Comparison of ENCODE assay signal across 21 cellular contexts in genomic region chr17:64161380-64161779, GRCh38.
"Had no signal": no experiment of that assay in that cellular context is flagged by ENCODE, and none has a peak within 500 bp of the region (broad histone marks: within the 10 kb centered on the region; RNA-seq: fewer than 3 reads in every experiment).

No MANE protein-coding gene starts in this region.

- H3K27ac ChIP-seq: ovary, right lobe of liver, suprapubic skin had no signal

- DNase-seq: activated CD8-positive, alpha-beta memory T cell treated with anti-CD3 and anti-CD28 coated beads for 24 hours; activated CD8-positive, alpha-beta memory T cell treated with anti-CD3 and anti-CD28 coated beads, Interleukin-2, amount 50 U/mL, for 48 hours; activated gamma-delta T cell treated with Interleukin-2 at 50 U/mL for 16 hours; activated T-cell treated with anti-CD3 and anti-CD28 coated beads, Interleukin-2, amount 50 U/mL, for 48 hours; caudate nucleus; dorsolateral prefrontal cortex; foreskin melanocyte; kidney; left lung; mucosa of descending colon; naive B cell; ovary; right lobe of liver; small intestine; stimulated activated CD4-positive, alpha-beta T cell treated with anti-CD3 and anti-CD28 coated beads, Interleukin-15, amount 100 ng/mL, for 24 hours; stimulated activated CD4-positive, alpha-beta T cell treated with anti-CD3 and anti-CD28 coated beads, Interleukin-2, amount 100 ng/mL, for 48 hours; stimulated activated naive CD8-positive, alpha-beta T cell treated with anti-CD3 and anti-CD28 coated beads, Interleukin-15, amount 100 ng/mL, for 72 hours had no signal

- ATAC-seq: activated naive CD4-positive, alpha-beta T cell treated with anti-CD3 and anti-CD28 coated beads, Interleukin-2, amount 50 U/mL, for 72 hours; left lung; mucosa of descending colon; right lobe of liver; stimulated activated naive CD8-positive, alpha-beta T cell treated with anti-CD3 and anti-CD28 coated beads, Interleukin-15, amount 100 ng/mL, for 72 hours had no signal

- H3K36me3 ChIP-seq: adrenal gland, ovary had no signal

- FAIRE-seq: colon, kidney, small intestine had no signal

- H3K4me3 ChIP-seq: adrenal gland, dorsolateral prefrontal cortex, left lung, mucosa of descending colon, ovary, right lobe of liver, suprapubic skin had no signal

- H3K27me3 ChIP-seq: adrenal gland, dorsolateral prefrontal cortex, left lung, ovary, right lobe of liver, suprapubic skin had no signal

- H3K9me3 ChIP-seq: adrenal gland, left lung, mucosa of descending colon, ovary, right lobe of liver, suprapubic skin had no signal
